Comparison of ENCODE assay signal across 1 cellular context in genomic region chr1:117122297-117123025, GRCh38.
TF ChIP-seq lines count a peak whose summit lies in the region.

No MANE protein-coding gene starts in this region.

TF ChIP-seq in SK-N-SH, 30 proteins besides CTCF, POLR2A, EP300 and RAD21 (continued from another document):
- TF ChIP-seq, protein P1, sequence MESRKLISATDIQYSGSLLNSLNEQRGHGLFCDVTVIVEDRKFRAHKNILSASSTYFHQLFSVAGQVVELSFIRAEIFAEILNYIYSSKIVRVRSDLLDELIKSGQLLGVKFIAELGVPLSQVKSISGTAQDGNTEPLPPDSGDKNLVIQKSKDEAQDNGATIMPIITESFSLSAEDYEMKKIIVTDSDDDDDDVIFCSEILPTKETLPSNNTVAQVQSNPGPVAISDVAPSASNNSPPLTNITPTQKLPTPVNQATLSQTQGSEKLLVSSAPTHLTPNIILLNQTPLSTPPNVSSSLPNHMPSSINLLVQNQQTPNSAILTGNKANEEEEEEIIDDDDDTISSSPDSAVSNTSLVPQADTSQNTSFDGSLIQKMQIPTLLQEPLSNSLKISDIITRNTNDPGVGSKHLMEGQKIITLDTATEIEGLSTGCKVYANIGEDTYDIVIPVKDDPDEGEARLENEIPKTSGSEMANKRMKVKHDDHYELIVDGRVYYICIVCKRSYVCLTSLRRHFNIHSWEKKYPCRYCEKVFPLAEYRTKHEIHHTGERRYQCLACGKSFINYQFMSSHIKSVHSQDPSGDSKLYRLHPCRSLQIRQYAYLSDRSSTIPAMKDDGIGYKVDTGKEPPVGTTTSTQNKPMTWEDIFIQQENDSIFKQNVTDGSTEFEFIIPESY (IDR thresholded peaks at IDR 0.05; ENCODE audit: borderline replicate concordance, low read depth) = no peak
- TF ChIP-seq RFX5 (IDR thresholded peaks at IDR 0.05; ENCODE audit: low read length) = no peak
